ENCODE assay signal across 7 cellular contexts in the genomic region with DNA sequence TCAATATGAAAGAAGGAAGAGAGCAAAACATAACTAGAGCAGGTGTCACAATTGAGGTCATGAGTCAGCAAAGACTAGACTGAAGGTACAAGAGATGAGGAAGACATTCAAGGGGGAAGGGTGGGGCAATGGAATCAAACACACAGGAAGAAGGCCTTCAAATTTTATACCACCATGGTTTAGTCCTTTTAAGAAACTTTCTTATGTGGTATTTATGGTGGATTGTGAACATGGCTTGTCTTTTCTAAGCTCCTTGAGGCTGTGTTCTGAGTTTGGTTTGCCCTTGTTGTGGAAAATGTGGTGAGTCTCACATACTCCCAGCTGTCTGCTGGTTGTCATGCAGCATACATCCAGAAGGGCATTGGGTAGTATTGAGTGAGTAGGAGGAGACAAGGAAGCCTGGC.
DNase-seq lines count a peak whose midpoint lies in the region; ATAC-seq and TF ChIP-seq lines count a peak whose summit lies in the region.

No MANE protein-coding gene starts in this region.

- DNase-seq in activated CD4-positive, alpha-beta T cell treated with anti-CD3 and anti-CD28 coated beads, Interleukin-2, amount 10 ng/mL, durations not matched to agents 7 days and 5 days, result peak; percentile 86
- peak; percentile 10 to 31 for DNase-seq in stimulated activated CD4-positive, alpha-beta T cell treated with anti-CD3 and anti-CD28 coated beads, Interleukin-2, amount 100 ng/mL, for 24 hours
- DNase-seq in DMS79 (lab: John Stamatoyannopoulos, UW) (no peak), putamen (ENCODE audit: low spot score) (no peak), coronary artery (ENCODE audit: low spot score) (no peak)

- H3K36me3 Mint-ChIP-seq in activated CD4-positive, alpha-beta T cell treated with anti-CD3 and anti-CD28 coated beads, Interleukin-2, amount 10 ng/mL, durations not matched to agents 7 days and 5 days (ENCODE audit: low read depth), result no peaks in the 10 kb centered on the region

- CTCF ChIA-PET in activated CD4-positive, alpha-beta T cell treated with anti-CD3 and anti-CD28 coated beads, Interleukin-2, amount 10 ng/mL, durations not matched to agents 7 days and 5 days (lab: Charles Lee), result interaction anchor here (0.6 to 2.1 kb wide), 6 partner anchors 8 to 182 kb away, joined by 3 to 8 read pairs (median 3); no protein-coding TSS in a partner anchor

- no peaks in the 10 kb centered on the region for H3K9me3 Mint-ChIP-seq in activated CD4-positive, alpha-beta T cell treated with anti-CD3 and anti-CD28 coated beads, Interleukin-2, amount 10 ng/mL, durations not matched to agents 7 days and 5 days

- H3K27me3 Mint-ChIP-seq in activated CD4-positive, alpha-beta T cell treated with anti-CD3 and anti-CD28 coated beads, Interleukin-2, amount 10 ng/mL, durations not matched to agents 7 days and 5 days, result peaks cover 39% of the 10 kb centered on the region

- POLR2A ChIA-PET in activated CD4-positive, alpha-beta T cell treated with anti-CD3 and anti-CD28 coated beads, Interleukin-2, amount 10 ng/mL, durations not matched to agents 7 days and 5 days (lab: Charles Lee), result interaction anchor here (0.5 kb wide), 1 partner anchor 712 kb away, joined by 6 read pairs; no protein-coding TSS in a partner anchor

- peaks cover 15% of the 10 kb centered on the region for H3K4me1 Mint-ChIP-seq in activated CD4-positive, alpha-beta T cell treated with anti-CD3 and anti-CD28 coated beads, Interleukin-2, amount 10 ng/mL, durations not matched to agents 7 days and 5 days

- H3K4me3 Mint-ChIP-seq in activated CD4-positive, alpha-beta T cell treated with anti-CD3 and anti-CD28 coated beads, Interleukin-2, amount 10 ng/mL, durations not matched to agents 7 days and 5 days, result peak overlapping the region; percentile 25

- ATAC-seq in GM19372 (IDR thresholded peaks at IDR 0.05; ENCODE audit: low read depth, unreplicated experiment) (peak; percentile 99), HG03045 (IDR thresholded peaks at IDR 0.05; ENCODE audit: unreplicated experiment) (peak; percentile 94)

- no peak overlapping the region for H3K4me3 ChIP-seq in coronary artery

- no peak for TF ChIP-seq CTCF in coronary artery (IDR thresholded peaks at IDR 0.05)

- H3K27ac ChIP-seq in coronary artery, result no peak overlapping the region

- peak overlapping the region; percentile 20 for H3K27ac Mint-ChIP-seq in activated CD4-positive, alpha-beta T cell treated with anti-CD3 and anti-CD28 coated beads, Interleukin-2, amount 10 ng/mL, durations not matched to agents 7 days and 5 days

Comparison
In these comparisons a context has a peak if more than half of its experiments do, and no peak if none do; other contexts are left out.
1. DNase-seq: peak in activated CD4-positive, alpha-beta T cell treated with anti-CD3 and anti-CD28 coated beads, Interleukin-2, amount 10 ng/mL, durations not matched to agents 7 days and 5 days (single experiment) and stimulated activated CD4-positive, alpha-beta T cell treated with anti-CD3 and anti-CD28 coated beads, Interleukin-2, amount 100 ng/mL, for 24 hours (2 of 2); none in DMS79 (single experiment), putamen (single experiment) and coronary artery (single experiment).